Comparison of ENCODE assay signal across 1 cellular context in genomic region chr15:75036269-75036668, GRCh38.
TF ChIP-seq lines count a peak whose summit lies in the region.

No MANE protein-coding gene starts in this region.

TF ChIP-seq in A549, 52 proteins besides CTCF, POLR2A, EP300 and RAD21 (continued from another document):
- no peak for TF ChIP-seq USF2 (IDR thresholded peaks at IDR 0.05)
- TF ChIP-seq, protein P1, sequence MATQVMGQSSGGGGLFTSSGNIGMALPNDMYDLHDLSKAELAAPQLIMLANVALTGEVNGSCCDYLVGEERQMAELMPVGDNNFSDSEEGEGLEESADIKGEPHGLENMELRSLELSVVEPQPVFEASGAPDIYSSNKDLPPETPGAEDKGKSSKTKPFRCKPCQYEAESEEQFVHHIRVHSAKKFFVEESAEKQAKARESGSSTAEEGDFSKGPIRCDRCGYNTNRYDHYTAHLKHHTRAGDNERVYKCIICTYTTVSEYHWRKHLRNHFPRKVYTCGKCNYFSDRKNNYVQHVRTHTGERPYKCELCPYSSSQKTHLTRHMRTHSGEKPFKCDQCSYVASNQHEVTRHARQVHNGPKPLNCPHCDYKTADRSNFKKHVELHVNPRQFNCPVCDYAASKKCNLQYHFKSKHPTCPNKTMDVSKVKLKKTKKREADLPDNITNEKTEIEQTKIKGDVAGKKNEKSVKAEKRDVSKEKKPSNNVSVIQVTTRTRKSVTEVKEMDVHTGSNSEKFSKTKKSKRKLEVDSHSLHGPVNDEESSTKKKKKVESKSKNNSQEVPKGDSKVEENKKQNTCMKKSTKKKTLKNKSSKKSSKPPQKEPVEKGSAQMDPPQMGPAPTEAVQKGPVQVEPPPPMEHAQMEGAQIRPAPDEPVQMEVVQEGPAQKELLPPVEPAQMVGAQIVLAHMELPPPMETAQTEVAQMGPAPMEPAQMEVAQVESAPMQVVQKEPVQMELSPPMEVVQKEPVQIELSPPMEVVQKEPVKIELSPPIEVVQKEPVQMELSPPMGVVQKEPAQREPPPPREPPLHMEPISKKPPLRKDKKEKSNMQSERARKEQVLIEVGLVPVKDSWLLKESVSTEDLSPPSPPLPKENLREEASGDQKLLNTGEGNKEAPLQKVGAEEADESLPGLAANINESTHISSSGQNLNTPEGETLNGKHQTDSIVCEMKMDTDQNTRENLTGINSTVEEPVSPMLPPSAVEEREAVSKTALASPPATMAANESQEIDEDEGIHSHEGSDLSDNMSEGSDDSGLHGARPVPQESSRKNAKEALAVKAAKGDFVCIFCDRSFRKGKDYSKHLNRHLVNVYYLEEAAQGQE (IDR thresholded peaks at IDR 0.05): no peak
- TF ChIP-seq SREBF2 (IDR thresholded peaks at IDR 0.05): no peak
- no peak for TF ChIP-seq CBX8 (IDR thresholded peaks at IDR 0.05)
- TF ChIP-seq RFX5 (IDR thresholded peaks at IDR 0.05): no peak
- no peak for TF ChIP-seq FOXS1 (CRISPR knock-in tag; IDR thresholded peaks at IDR 0.05)
- no peak for TF ChIP-seq PHF8 (IDR thresholded peaks at IDR 0.05; ENCODE audit: borderline replicate concordance, low read depth)
- no peak for TF ChIP-seq POLR2AphosphoS2 (conservative IDR thresholded peaks at IDR 0.05; ENCODE audit: low read length)
- TF ChIP-seq, protein P2, sequence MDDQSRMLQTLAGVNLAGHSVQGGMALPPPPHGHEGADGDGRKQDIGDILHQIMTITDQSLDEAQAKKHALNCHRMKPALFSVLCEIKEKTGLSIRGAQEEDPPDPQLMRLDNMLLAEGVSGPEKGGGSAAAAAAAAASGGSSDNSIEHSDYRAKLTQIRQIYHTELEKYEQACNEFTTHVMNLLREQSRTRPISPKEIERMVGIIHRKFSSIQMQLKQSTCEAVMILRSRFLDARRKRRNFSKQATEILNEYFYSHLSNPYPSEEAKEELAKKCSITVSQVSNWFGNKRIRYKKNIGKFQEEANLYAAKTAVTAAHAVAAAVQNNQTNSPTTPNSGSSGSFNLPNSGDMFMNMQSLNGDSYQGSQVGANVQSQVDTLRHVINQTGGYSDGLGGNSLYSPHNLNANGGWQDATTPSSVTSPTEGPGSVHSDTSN (IDR thresholded peaks at IDR 0.05): no peak
